Comparison of ENCODE assay signal across 15 cellular contexts in the genomic region with DNA sequence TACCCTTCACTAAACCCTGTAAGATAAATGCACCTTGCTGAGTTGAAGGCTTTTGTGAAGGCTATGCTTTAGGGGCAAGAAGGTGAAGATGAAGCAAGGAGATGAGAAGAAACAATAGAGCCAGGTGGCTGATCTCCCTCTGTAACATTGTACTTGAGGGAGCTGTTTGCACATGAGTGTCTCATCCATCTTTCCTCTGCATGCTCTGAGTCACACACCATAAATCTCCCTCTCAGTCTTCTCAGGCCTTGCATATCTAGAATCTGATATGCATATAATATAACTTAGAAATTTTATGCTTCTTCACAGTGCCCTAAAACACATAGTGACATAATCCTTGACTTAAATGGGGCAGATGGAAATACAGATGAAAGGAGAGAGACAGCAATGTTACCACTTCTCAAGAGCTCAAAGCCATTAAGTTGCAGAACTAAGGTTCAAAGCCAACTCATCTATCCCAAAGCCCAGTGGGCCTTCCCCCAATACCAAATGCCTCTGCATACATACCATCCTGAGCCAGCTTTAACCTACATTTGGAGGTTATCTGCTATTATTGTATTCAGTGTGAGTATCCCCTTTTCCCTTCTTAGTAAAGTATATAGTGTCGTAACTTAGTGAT.
DNase-seq lines count a peak whose midpoint lies in the region; ATAC-seq and TF ChIP-seq lines count a peak whose summit lies in the region.
"Had no signal": no experiment of that assay in that cellular context is flagged by ENCODE, and none has a peak within 500 bp of the region (broad histone marks: within the 10 kb centered on the region; RNA-seq: fewer than 3 reads in every experiment).

No MANE protein-coding gene starts in this region.

- no peak overlapping the region for H2AK5ac ChIP-seq in IMR-90 (ENCODE audit: low read depth, low read length)

- no peak for TF ChIP-seq POLR2A in IMR-90 (IDR thresholded peaks at IDR 0.05; ENCODE audit: low read depth, low read length)

- DNase-seq in AG10803 (ENCODE audit: low read depth) = peak; percentile 29
- peak; percentile 71 for DNase-seq in IMR-90
- no peak for DNase-seq in T-helper 17 cell
- DNase-seq in hepatocyte (ENCODE audit: low spot score) = peak; percentile 50
- no peak for DNase-seq in Kasumi-1 (lab: John Stamatoyannopoulos, UW)
- no peak for DNase-seq in CD1c-positive myeloid dendritic cell (ENCODE audit: extremely low spot score)
- DNase-seq: activated CD8-positive, alpha-beta memory T cell treated with anti-CD3 and anti-CD28 coated beads for 24 hours; activated effector memory CD4-positive, alpha-beta T cell treated with Interleukin-2 at 50 U/mL for 16 hours; BE2C; DND-41; ovary; stimulated activated CD4-positive, alpha-beta T cell treated with anti-CD3 and anti-CD28 coated beads, Interleukin-12 subunit alpha, Interleukin-12 subunit beta, amount 100 ng/mL, for 4 hours; substantia nigra had no signal

- intact Hi-C loops in IMR-90 (cut with micrococcal nuclease) = no loop called here

- no peak overlapping the region for H3K23ac ChIP-seq in IMR-90 (ENCODE audit: low read depth, low read length)

- H2BK20ac ChIP-seq in IMR-90 (ENCODE audit: low read depth, low read length) = peak overlapping the region; percentile 12; the same call in 1 of the 2 replicates

- H4K8ac ChIP-seq in IMR-90 (ENCODE audit: low read depth in 2 of 2, low read length in 2 of 2) = no peak overlapping the region

- H3K18ac ChIP-seq in IMR-90 (ENCODE audit: low read depth, low read length) = no peak overlapping the region

- H3K36me3 ChIP-seq in IMR-90 (ENCODE audit: control insufficient read depth, insufficient read depth, low read length) (no peaks in the 10 kb centered on the region), hepatocyte (replicated peaks; ENCODE audit: insufficient read depth, low read depth) (no peaks in the 10 kb centered on the region)
- H3K36me3 ChIP-seq: BE2C, ovary had no signal

- H3K4ac ChIP-seq in IMR-90 (ENCODE audit: low read depth, low read length) = no peak overlapping the region

- no peaks in the 10 kb centered on the region for H3K79me1 ChIP-seq in IMR-90 (ENCODE audit: low read depth in 1 of 2, low read length in 2 of 2)

- no peak overlapping the region; the same call in 1 of the 2 replicates for H3K27ac ChIP-seq in IMR-90 (ENCODE audit: insufficient read depth, low read length)
- H3K27ac ChIP-seq in hepatocyte = peak overlapping the region; percentile 66
- H3K27ac ChIP-seq: ovary had no signal

- no peak overlapping the region for H3K14ac ChIP-seq in IMR-90 (replicated peaks; ENCODE audit: low read depth, low read length)

- no peaks in the 10 kb centered on the region for H3K36me3 Mint-ChIP-seq in T-helper 17 cell (ENCODE audit: low read depth)

- H3K27me3 Mint-ChIP-seq in T-helper 17 cell = no peaks in the 10 kb centered on the region

- BruUV-seq in IMR-90 (replicated peaks; lab: Mats Ljungman, UMichigan) = no TSS peak

- H3K4me2 ChIP-seq in IMR-90 (ENCODE audit: low read depth, low read length) = no peak overlapping the region
- no peak overlapping the region for H3K4me2 ChIP-seq in hepatocyte

- H3K27ac Mint-ChIP-seq in T-helper 17 cell = peak overlapping the region; percentile 9

- POLR2A ChIA-PET in IMR-90 (lab: Charles Lee; ENCODE audit: unreplicated experiment) = no interaction called here

- dilution Hi-C loops in IMR-90 (cut with HindIII; ENCODE audit: low sequenced_read_pairs, unreplicated experiment) = no loop called here

- no peaks in the 10 kb centered on the region for H3K9me2 ChIP-seq in hepatocyte (replicated peaks; ENCODE audit: insufficient read depth)

- TF ChIP-seq CTCF in AG10803 (conservative IDR thresholded peaks at IDR 0.05; ENCODE audit: low read length) = no peak
- TF ChIP-seq CTCF in IMR-90 (conservative IDR thresholded peaks at IDR 0.05; ENCODE audit: low read depth, low read length) = no peak
- TF ChIP-seq CTCF in hepatocyte (IDR thresholded peaks at IDR 0.05; ENCODE audit: poor library complexity) = no peak

- H3K4me3 ChIP-seq in AG10803 (ENCODE audit: low read length) (no peak overlapping the region), IMR-90 (ENCODE audit: insufficient read depth, low read depth, low read length) (no peak overlapping the region), hepatocyte (no peak overlapping the region)
- H3K4me3 ChIP-seq: ovary had no signal

- no peaks in the 10 kb centered on the region for H3K9me1 ChIP-seq in IMR-90 (ENCODE audit: insufficient read depth, low read length)

- no peak; the same call in 1 of the 2 replicates for ATAC-seq in IMR-90 (ENCODE audit: low read depth)
- no peak for ATAC-seq in T-helper 17 cell
- no peak for ATAC-seq in HG03442 (IDR thresholded peaks at IDR 0.05; ENCODE audit: unreplicated experiment)
- no peak for ATAC-seq in GM18868 (IDR thresholded peaks at IDR 0.05; ENCODE audit: unreplicated experiment)

- no peak overlapping the region for H4K5ac ChIP-seq in IMR-90 (ENCODE audit: low read depth, low read length)

- H3K27me3 ChIP-seq in IMR-90 (ENCODE audit: control insufficient read depth, insufficient read depth, low read length) (no peaks in the 10 kb centered on the region), hepatocyte (no peaks in the 10 kb centered on the region)
- H3K27me3 ChIP-seq: BE2C, ovary had no signal

- H3K9me3 ChIP-seq in IMR-90 (ENCODE audit: control insufficient read depth, insufficient read depth, low read length) = no peaks in the 10 kb centered on the region
- no peaks in the 10 kb centered on the region for H3K9me3 ChIP-seq in T-helper 17 cell (ENCODE audit: control insufficient read depth, low read length, poor library complexity, severe bottlenecking)
- no peaks in the 10 kb centered on the region for H3K9me3 ChIP-seq in hepatocyte (ENCODE audit: low read depth)
- H3K9me3 ChIP-seq: BE2C, ovary had no signal

- no peak overlapping the region for H3K4me3 Mint-ChIP-seq in T-helper 17 cell

- no peak overlapping the region for H4K91ac ChIP-seq in IMR-90 (ENCODE audit: insufficient read depth, low read depth, low read length)

- no peaks in the 10 kb centered on the region for H4K20me1 ChIP-seq in IMR-90 (ENCODE audit: insufficient read depth, low read length)
- H4K20me1 ChIP-seq in hepatocyte (ENCODE audit: insufficient read depth, poor library complexity, severe bottlenecking) = no peaks in the 10 kb centered on the region

- no peaks in the 10 kb centered on the region for H3K79me2 ChIP-seq in hepatocyte

- H2BK15ac ChIP-seq in IMR-90 (ENCODE audit: low read depth, low read length) = no peak overlapping the region

- no peak overlapping the region for H3K9ac ChIP-seq in IMR-90 (ENCODE audit: low read depth, low read length)

- H2BK5ac ChIP-seq in IMR-90 (ENCODE audit: low read depth, low read length, poor library complexity, severe bottlenecking) = no peak overlapping the region

- H2AFZ ChIP-seq in IMR-90 (replicated peaks; ENCODE audit: low read length, poor library complexity) (no peak overlapping the region), hepatocyte (no peak overlapping the region)

- H3K4me1 Mint-ChIP-seq in T-helper 17 cell = no peaks in the 10 kb centered on the region

- H3K56ac ChIP-seq in IMR-90 (ENCODE audit: extremely low read depth, insufficient read depth, low read length) = no peak overlapping the region

- no peak overlapping the region for H2AK9ac ChIP-seq in IMR-90 (replicated peaks; ENCODE audit: low read depth, low read length, poor library complexity)

- in situ Hi-C loops in IMR-90 (cut with MboI; ENCODE audit: low sequenced_read_pairs) = no loop called here

- no CpG with 5 or more reads among the region's 1 CpG for WGBS in IMR-90 (ENCODE audit: extremely low coverage in 2 of 2, insufficient read length in 1 of 2), 2 experiments
- whole genome bisulfite sequencing in hepatocyte (ENCODE audit: low lambda C conversion rate, missing lambda C conversion rate) = 73% methylated on average over 1 of the region's 1 CpG

- H3K4me1 ChIP-seq in IMR-90 (ENCODE audit: control insufficient read depth, insufficient read depth, low read length) (peaks cover 8% of the 10 kb centered on the region; the same call in 1 of the 2 replicates), hepatocyte (ENCODE audit: insufficient read depth) (peaks cover 4% of the 10 kb centered on the region)
- H3K4me1 ChIP-seq: BE2C had no signal

- TF ChIP-seq RAD21 in IMR-90 (IDR thresholded peaks at IDR 0.05; ENCODE audit: low read length) = no peak

- no peak overlapping the region for H2BK120ac ChIP-seq in IMR-90 (ENCODE audit: low read depth, low read length)

- CTCF ChIA-PET in IMR-90 (lab: Yijun Ruan, JAX) = interaction anchor here (0.6 kb wide), 1 partner anchor 40 kb away, joined by 3 read pairs; no protein-coding TSS in a partner anchor

TF ChIP-seq in IMR-90, 13 proteins besides CTCF, POLR2A, EP300 and RAD21 (continues in another document):
- TF ChIP-seq RCOR1 (IDR thresholded peaks at IDR 0.05; ENCODE audit: insufficient replicate concordance, low read length) (no peak), CHD1 (IDR thresholded peaks at IDR 0.05; ENCODE audit: low read depth, low read length) (no peak), FOS (IDR thresholded peaks at IDR 0.05; ENCODE audit: low read depth, low read length) (no peak), MXI1 (IDR thresholded peaks at IDR 0.05; ENCODE audit: borderline replicate concordance, low read depth, low read length) (no peak), SMC3 (IDR thresholded peaks at IDR 0.05; ENCODE audit: low read depth, low read length) (no peak), CEBPB (IDR thresholded peaks at IDR 0.05; ENCODE audit: low read depth, low read length) (no peak), MAFK (IDR thresholded peaks at IDR 0.05; ENCODE audit: low read depth, low read length) (no peak), RFX5 (IDR thresholded peaks at IDR 0.05; ENCODE audit: low read depth, low read length) (no peak), BHLHE40 (IDR thresholded peaks at IDR 0.05; ENCODE audit: low read depth, low read length) (no peak)
- TF ChIP-seq, protein P1, sequence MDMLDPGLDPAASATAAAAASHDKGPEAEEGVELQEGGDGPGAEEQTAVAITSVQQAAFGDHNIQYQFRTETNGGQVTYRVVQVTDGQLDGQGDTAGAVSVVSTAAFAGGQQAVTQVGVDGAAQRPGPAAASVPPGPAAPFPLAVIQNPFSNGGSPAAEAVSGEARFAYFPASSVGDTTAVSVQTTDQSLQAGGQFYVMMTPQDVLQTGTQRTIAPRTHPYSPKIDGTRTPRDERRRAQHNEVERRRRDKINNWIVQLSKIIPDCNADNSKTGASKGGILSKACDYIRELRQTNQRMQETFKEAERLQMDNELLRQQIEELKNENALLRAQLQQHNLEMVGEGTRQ (IDR thresholded peaks at IDR 0.05; ENCODE audit: low read depth, low read length) = no peak
- TF ChIP-seq, protein P2, sequence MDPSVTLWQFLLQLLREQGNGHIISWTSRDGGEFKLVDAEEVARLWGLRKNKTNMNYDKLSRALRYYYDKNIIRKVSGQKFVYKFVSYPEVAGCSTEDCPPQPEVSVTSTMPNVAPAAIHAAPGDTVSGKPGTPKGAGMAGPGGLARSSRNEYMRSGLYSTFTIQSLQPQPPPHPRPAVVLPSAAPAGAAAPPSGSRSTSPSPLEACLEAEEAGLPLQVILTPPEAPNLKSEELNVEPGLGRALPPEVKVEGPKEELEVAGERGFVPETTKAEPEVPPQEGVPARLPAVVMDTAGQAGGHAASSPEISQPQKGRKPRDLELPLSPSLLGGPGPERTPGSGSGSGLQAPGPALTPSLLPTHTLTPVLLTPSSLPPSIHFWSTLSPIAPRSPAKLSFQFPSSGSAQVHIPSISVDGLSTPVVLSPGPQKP (IDR thresholded peaks at IDR 0.05; ENCODE audit: borderline replicate concordance, low read depth, low read length) = no peak

Comparison
In these comparisons a context has a peak if more than half of its experiments do, and no peak if none do; other contexts are left out.
1. DNase-seq: peak in AG10803 (single experiment), IMR-90 (single experiment) and hepatocyte (single experiment); none in T-helper 17 cell (0 of 3), Kasumi-1 (0 of 2) and CD1c-positive myeloid dendritic cell (single experiment).